Comparison of ENCODE assay signal across 12 cellular contexts in the genomic region with DNA sequence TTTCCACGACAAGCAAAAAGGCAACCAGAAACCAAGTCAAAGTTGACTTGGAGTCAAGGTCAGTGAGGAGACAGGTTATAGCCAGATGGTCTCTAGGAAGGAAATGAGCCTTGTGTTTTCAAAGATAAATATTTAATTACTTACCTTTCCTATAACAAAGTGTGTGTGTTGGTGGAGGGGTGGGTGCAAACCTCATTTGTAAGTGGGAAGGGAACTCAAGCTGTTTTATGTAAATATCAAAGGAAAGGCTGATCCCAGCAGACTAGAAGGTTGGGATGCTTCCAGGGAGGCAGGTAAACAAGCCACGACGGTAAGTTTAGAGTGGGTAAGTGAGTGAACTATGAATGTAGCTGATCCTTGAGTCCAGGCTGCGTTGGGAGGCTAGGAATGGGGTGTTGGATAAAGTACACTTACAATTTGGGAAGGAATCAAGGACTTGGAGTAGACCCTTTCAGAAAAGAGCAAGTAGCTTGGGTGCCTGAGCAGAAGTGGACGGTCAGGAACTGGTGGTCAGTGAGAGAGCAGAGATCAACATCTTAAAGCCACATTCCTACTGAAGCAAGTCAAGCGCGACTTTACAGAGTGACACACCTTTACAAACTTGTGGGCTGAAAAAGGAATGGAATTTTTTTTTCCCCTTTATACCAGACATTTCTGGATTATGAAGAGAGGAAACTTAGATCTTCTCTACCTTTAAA.
DNase-seq lines count a peak whose midpoint lies in the region; ATAC-seq and TF ChIP-seq lines count a peak whose summit lies in the region.
"Had no signal": no experiment of that assay in that cellular context is flagged by ENCODE, and none has a peak within 500 bp of the region (broad histone marks: within the 10 kb centered on the region; RNA-seq: fewer than 3 reads in every experiment).

No MANE protein-coding gene starts in this region.

- peak overlapping the region; percentile 66 to 95 (median 81) for H3K27ac ChIP-seq in thyroid gland

- H3K4me1 ChIP-seq in thyroid gland, result peaks cover 20% of the 10 kb centered on the region in 2 donors

- H3K36me3 ChIP-seq in thyroid gland, result no peaks in the 10 kb centered on the region

- no peaks in the 10 kb centered on the region for H3K9me3 ChIP-seq in thyroid gland

- 26 to 41% methylated on average over 7 of the region's 7 CpGs for WGBS in thyroid gland, 2 donors

- H3K27me3 ChIP-seq in thyroid gland, result no peaks in the 10 kb centered on the region

- no peak for ATAC-seq in GM21515 (IDR thresholded peaks at IDR 0.05; ENCODE audit: unreplicated experiment)

- intact Hi-C loops in thyroid gland (cut with DNase I), result loop anchor here (10.0 kb wide), 1 partner anchor 74 kb away; no protein-coding TSS in a partner anchor

- H3K4me3 ChIP-seq in thyroid gland (replicated peaks in 1 of 3), result no peak overlapping the region
- H3K4me3 ChIP-seq: smooth muscle cell had no signal

- peak in 1 of 2 donors; percentile 32 for TF ChIP-seq POLR2A in thyroid gland (IDR thresholded peaks at IDR 0.05)

- DNase-seq in NCI-H1417 (lab: John Stamatoyannopoulos, UW) (peak in 2 of 3 experiments; percentile 10 to 39), NCI-H1417 treated with DMSO at 0.1 percent for 48 hours (lab: John Stamatoyannopoulos, UW) (no peak), NCI-H748 treated with DMSO at 0.1 percent for 48 hours (lab: John Stamatoyannopoulos, UW) (peak; percentile 44), glomerular visceral epithelial cell (ENCODE audit: extremely low spot score) (peak; percentile 63), thyroid gland (peak; percentile 56 to 59), HCEC 1CT (no peak)
- DNase-seq in activated naive CD4-positive, alpha-beta T cell (lab: John Stamatoyannopoulos, UW), result no peak
- DNase-seq: activated CD4-positive, alpha-beta T cell treated with anti-CD3 and anti-CD28 coated beads, Interleukin-2, amount 50 U/mL, for 48 hours; kidney; NCI-H1048 had no signal

- no peak for TF ChIP-seq CTCF in thyroid gland (IDR thresholded peaks at IDR 0.05)

Comparison
In these comparisons a context has a peak if more than half of its experiments do, and no peak if none do; other contexts are left out.
1. DNase-seq: peak in NCI-H1417 (2 of 3), NCI-H748 treated with DMSO at 0.1 percent for 48 hours (single experiment), glomerular visceral epithelial cell (single experiment) and thyroid gland (2 of 2); none in NCI-H1417 treated with DMSO at 0.1 percent for 48 hours (single experiment), activated naive CD4-positive, alpha-beta T cell (0 of 4) and HCEC 1CT (single experiment).